16 cellular contexts compared by ENCODE assay signal in the genomic region with DNA sequence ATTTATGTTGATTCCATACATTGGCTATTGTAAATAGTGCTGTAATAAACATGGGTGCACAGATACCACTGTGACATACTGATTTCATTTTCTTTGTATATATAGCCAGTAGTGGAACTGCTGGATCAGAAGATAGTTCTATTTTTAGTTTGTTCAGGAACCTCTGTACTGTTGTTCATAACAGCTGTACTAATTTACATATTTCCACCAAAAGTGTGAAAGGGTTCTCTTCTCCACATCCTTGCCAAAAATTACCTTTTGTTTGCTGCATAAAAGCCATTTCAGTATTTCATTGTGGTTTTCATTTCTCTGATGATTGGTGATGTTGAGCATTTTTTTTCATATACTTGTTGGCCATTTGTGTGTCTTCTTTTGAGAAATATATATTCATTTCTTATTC.
DNase-seq lines count a peak whose midpoint lies in the region; FAIRE-seq and TF ChIP-seq lines count a peak whose summit lies in the region.
"Had no signal": no experiment of that assay in that cellular context is flagged by ENCODE, and none has a peak within 500 bp of the region (broad histone marks: within the 10 kb centered on the region; RNA-seq: fewer than 3 reads in every experiment).

No MANE protein-coding gene starts in this region.

- H3K27ac ChIP-seq in MM.1S (ENCODE audit: low read length) = peak overlapping the region; percentile 21; the same call in 1 of the 2 replicates

- H3K9me3 ChIP-seq in MM.1S (replicated peaks; ENCODE audit: insufficient read depth, low read length) = no peaks in the 10 kb centered on the region
- H3K9me3 ChIP-seq: HAP-1 had no signal

- no peak for TF ChIP-seq POLR2A in erythroblast (IDR thresholded peaks at IDR 0.05; ENCODE audit: low read length)

- H3K27me3 ChIP-seq in MM.1S (replicated peaks; ENCODE audit: insufficient read depth, low read length) = no peaks in the 10 kb centered on the region

- DNase-seq in NCI-H748 (lab: John Stamatoyannopoulos, UW; ENCODE audit: unreplicated experiment) (peak; percentile 36), NCI-H748 treated with DMSO at 0.1 percent for 48 hours (lab: John Stamatoyannopoulos, UW) (no peak), MM.1S (peak; percentile 52), T-helper 2 cell (no peak), erythroblast (lab: John Stamatoyannopoulos, UW) (no peak)
- DNase-seq: C1 segment of cervical spinal cord; Calu3; CD4-positive, alpha-beta memory T cell; COR-L47; DMS79 treated with DMSO at 0.1 percent for 48 hours; GF-D8; GOT3 had no signal

- H3K9me2 ChIP-seq in MM.1S (replicated peaks; ENCODE audit: insufficient read depth, low read length) = no peaks in the 10 kb centered on the region

- no peak overlapping the region for H3K4me3 ChIP-seq in MM.1S (ENCODE audit: low read length)
- H3K4me3 ChIP-seq: HAP-1 had no signal

- H3K9ac ChIP-seq in MM.1S (ENCODE audit: low read length) = no peak overlapping the region

- H3F3A ChIP-seq in MM.1S (ENCODE audit: insufficient read depth, low read length) = 0 out of 2 replicates have a peak, but pooled peaks cover 4% of the 10 kb centered on the region

- peaks cover 13% of the 10 kb centered on the region; the same call in 1 of the 2 replicates for H3K4me1 ChIP-seq in MM.1S (ENCODE audit: low read length)
- H3K4me1 ChIP-seq: HAP-1 had no signal

- FAIRE-seq in colon (lab: Jason Lieb, UNC) = peak; percentile 21
- FAIRE-seq: GM12891, GM18507 had no signal

- no peaks in the 10 kb centered on the region for H4K20me1 ChIP-seq in MM.1S (ENCODE audit: insufficient read depth, low read length)

- TF ChIP-seq CTCF in MM.1S (IDR thresholded peaks at IDR 0.05; ENCODE audit: low read length) = no peak

- no peak overlapping the region for H3K4me2 ChIP-seq in MM.1S (ENCODE audit: low read depth, low read length)

- H2AFZ ChIP-seq in MM.1S (ENCODE audit: low read length) = no peak overlapping the region

- no peaks in the 10 kb centered on the region for H3K79me2 ChIP-seq in MM.1S (ENCODE audit: low read length)

- no peaks in the 10 kb centered on the region for H3K36me3 ChIP-seq in MM.1S (replicated peaks; ENCODE audit: insufficient read depth, low read length)
- H3K36me3 ChIP-seq: HAP-1 had no signal

Comparison
In these comparisons a context has a peak if more than half of its experiments do, and no peak if none do; other contexts are left out.
1. DNase-seq: peak in NCI-H748 (single experiment) and MM.1S (single experiment); none in NCI-H748 treated with DMSO at 0.1 percent for 48 hours (single experiment), T-helper 2 cell (0 of 5) and erythroblast (0 of 2).